In genomic region chr17:2232244-2232638, GRCh38 we compare ENCODE assay signal across 13 cellular contexts.
DNase-seq lines count a peak whose midpoint lies in the region; ATAC-seq and TF ChIP-seq lines count a peak whose summit lies in the region.
"Had no signal": no experiment of that assay in that cellular context is flagged by ENCODE, and none has a peak within 500 bp of the region (broad histone marks: within the 10 kb centered on the region; RNA-seq: fewer than 3 reads in every experiment).

No MANE protein-coding gene starts in this region.

- H3K9me3 Mint-ChIP-seq in nephron progenitor cell: no peaks in the 10 kb centered on the region
- H3K9me3 Mint-ChIP-seq: activated T-helper 2 cell treated with anti-CD3 and anti-CD28 coated beads, Interferon-gamma antibody, Interleukin-2, Interleukin-4, amounts not matched to agents 10 μg/mL and 5 μg/mL and 100 μg/mL, durations not matched to agents 14 hours and 24 hours and 36 hours had no signal

- POLR2A ChIA-PET in AG04449 (lab: Yijun Ruan, JAX): interaction anchor here (1.0 kb wide), 2 partner anchors 17 to 60 kb away, joined by 3 read pairs; no protein-coding TSS in a partner anchor

- no peaks in the 10 kb centered on the region for H4K20me1 ChIP-seq in fibroblast of lung (ENCODE audit: control insufficient read depth, extremely low read depth, insufficient read depth, low read length)

- H3K4me2 ChIP-seq in fibroblast of lung (ENCODE audit: extremely low read depth, insufficient read depth, low read length): no peak overlapping the region

- no peak overlapping the region for H3K4me3 ChIP-seq in AG04449 (ENCODE audit: low read depth, low read length)
- no peak overlapping the region for H3K4me3 ChIP-seq in fibroblast of lung (replicated peaks in 1 of 4; ENCODE audit: control extremely low read depth in 1 of 4, insufficient read depth in 1 of 4, low read depth in 3 of 4, low read length in 4 of 4)
- H3K4me3 ChIP-seq: SJCRH30 had no signal

- H3K36me3 Mint-ChIP-seq in nephron progenitor cell (ENCODE audit: low read depth): peaks cover 20% of the 10 kb centered on the region

- H3K79me2 ChIP-seq in fibroblast of lung (ENCODE audit: control insufficient read depth, insufficient read depth, low read length): no peaks in the 10 kb centered on the region

- no peak overlapping the region for H3K4me3 Mint-ChIP-seq in nephron progenitor cell

- H3K27me3 ChIP-seq in fibroblast of lung (ENCODE audit: control insufficient read depth, insufficient read depth, low read length): no peaks in the 10 kb centered on the region
- H3K27me3 ChIP-seq: SJCRH30 had no signal

- no peak overlapping the region for H3K27ac Mint-ChIP-seq in nephron progenitor cell
- H3K27ac Mint-ChIP-seq: activated T-helper 2 cell treated with anti-CD3 and anti-CD28 coated beads, Interferon-gamma antibody, Interleukin-2, Interleukin-4, amounts not matched to agents 10 μg/mL and 5 μg/mL and 100 μg/mL, durations not matched to agents 14 hours and 24 hours and 36 hours had no signal

- H3K9ac ChIP-seq in fibroblast of lung (ENCODE audit: insufficient read depth, low read length): no peak overlapping the region

- peaks cover 49% of the 10 kb centered on the region for H3K4me1 Mint-ChIP-seq in nephron progenitor cell

- CTCF ChIA-PET in AG04449 (lab: Yijun Ruan, JAX): interaction anchor here (0.6 to 8.8 kb wide), 20 partner anchors 8 to 177 kb away, joined by 3 to 101 read pairs (median 6); partner anchors contain the start of gene HIC1

- no peaks in the 10 kb centered on the region for H3K27me3 Mint-ChIP-seq in nephron progenitor cell (ENCODE audit: low read depth, poor library complexity)

- no peaks in the 10 kb centered on the region for H3K9me3 ChIP-seq in fibroblast of lung (ENCODE audit: control insufficient read depth, insufficient read depth, low read depth, low read length)
- H3K9me3 ChIP-seq: SJCRH30 had no signal

- DNase-seq in AG04449 (ENCODE audit: low read depth, low spot score): peak; percentile 88
- peak; percentile 98 for DNase-seq in NCI-H226
- peak; percentile 60 to 99 for DNase-seq in fibroblast of lung (ENCODE audit: low read depth in 2 of 2)
- DNase-seq in renal cortical epithelial cell (ENCODE audit: low read depth): peak; percentile 23
- DNase-seq in nephron progenitor cell: no peak
- DNase-seq in MV-4-11 (lab: John Stamatoyannopoulos, UW): no peak
- DNase-seq in NCI-H2107 treated with DMSO at 0.1 percent for 48 hours (lab: John Stamatoyannopoulos, UW; ENCODE audit: unreplicated experiment): no peak
- DNase-seq: activated CD4-positive, alpha-beta T cell treated with anti-CD3 and anti-CD28 coated beads for 1 hour; NCI-H510A had no signal

- TF ChIP-seq CTCF in AG04449 (IDR thresholded peaks at IDR 0.05; ENCODE audit: insufficient read depth, low read length, missing control alignments): no peak
- TF ChIP-seq CTCF in fibroblast of lung (conservative IDR thresholded peaks at IDR 0.05 in 1 of 2, IDR thresholded peaks at IDR 0.05 in 1 of 2; ENCODE audit: low read depth in 1 of 2, low read length in 2 of 2): no peak
- TF ChIP-seq CTCF in nephron progenitor cell (IDR thresholded peaks at IDR 0.05): no peak

- no peak overlapping the region for H2AFZ ChIP-seq in fibroblast of lung (ENCODE audit: low read length)

- no peaks in the 10 kb centered on the region for H3K36me3 ChIP-seq in fibroblast of lung (ENCODE audit: control insufficient read depth, insufficient read depth, low read length)
- H3K36me3 ChIP-seq: SJCRH30 had no signal

- H3K27ac ChIP-seq in fibroblast of lung (ENCODE audit: insufficient read depth, low read length): peak overlapping the region; percentile 46
- H3K27ac ChIP-seq: C4-2B, SJCRH30 had no signal

- H3K4me1 ChIP-seq in fibroblast of lung (ENCODE audit: control insufficient read depth, extremely low read depth, insufficient read depth, low read length): peaks cover 57% of the 10 kb centered on the region
- H3K4me1 ChIP-seq: SJCRH30 had no signal

- ATAC-seq in GM18868 (IDR thresholded peaks at IDR 0.05; ENCODE audit: unreplicated experiment): no peak

Comparison
In these comparisons a context has a peak if more than half of its experiments do, and no peak if none do; other contexts are left out.
1. DNase-seq: peak in AG04449 (single experiment), NCI-H226 (single experiment), fibroblast of lung (2 of 2) and renal cortical epithelial cell (single experiment); none in nephron progenitor cell (single experiment), MV-4-11 (single experiment) and NCI-H2107 treated with DMSO at 0.1 percent for 48 hours (single experiment).